Comparison of ENCODE assay signal across 1 cellular context in the genomic region with DNA sequence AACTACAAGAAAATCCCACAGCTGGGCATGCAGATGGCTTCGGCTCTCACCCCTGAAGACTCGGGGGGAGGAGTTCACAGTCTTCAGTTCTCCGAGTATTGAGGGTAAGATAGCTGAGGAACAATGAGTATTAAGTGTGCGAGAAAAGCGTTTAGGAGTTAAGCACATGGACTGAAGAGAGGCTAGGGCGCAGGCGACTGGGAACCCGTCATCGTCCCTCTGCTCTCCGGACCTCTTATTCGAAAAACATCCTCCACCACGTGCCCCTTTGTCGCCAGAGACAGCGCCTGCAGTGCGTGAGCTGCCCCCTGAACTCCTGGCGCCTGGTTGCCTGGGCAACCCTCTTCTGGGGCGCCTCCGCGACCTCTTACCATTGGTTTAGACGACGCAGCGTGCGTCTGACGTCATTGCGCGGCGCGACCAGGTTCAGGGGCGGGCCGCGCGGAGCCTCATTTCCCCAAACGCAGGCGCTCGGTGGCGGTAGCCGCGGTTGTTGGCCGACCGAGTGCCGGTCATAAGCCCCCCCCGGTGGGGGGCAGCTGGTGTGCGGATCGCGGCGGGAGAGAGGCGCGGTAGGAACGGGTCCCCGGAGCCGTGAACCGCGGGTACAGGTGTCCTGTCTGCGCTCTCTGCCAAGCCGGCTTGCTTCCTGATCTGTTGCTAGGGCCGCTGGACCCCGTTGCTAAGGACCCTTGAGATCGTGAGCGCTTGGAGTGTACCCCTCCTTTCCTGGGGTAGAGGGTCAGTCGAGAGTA.
TF ChIP-seq lines count a peak whose summit lies in the region.

Gene PACRGL (plus strand): TSS at position 452 of the 755 bp plus-strand sequence. CDS start 4,024 bp downstream, outside the sequence.

TF ChIP-seq in K562, 482 proteins besides CTCF, POLR2A, EP300 and RAD21 (continued from another document and continues in another):
- TF ChIP-seq ZEB2 (IDR thresholded peaks at IDR 0.05) (no peak), NR0B1 (IDR thresholded peaks at IDR 0.05; ENCODE audit: partially characterized antibody) (no peak), TGIF2 (CRISPR knock-in tag; IDR thresholded peaks at IDR 0.05) (no peak), CCAR2 (IDR thresholded peaks at IDR 0.05; ENCODE audit: low read depth, low read length) (no peak), TBP (optimal IDR thresholded peaks at IDR 0.05; ENCODE audit: low read depth, low read length) (peak; percentile 92), FOSL1 (tag; conservative IDR thresholded peaks at IDR 0.05) (no peak), CHCHD3 (CRISPR knock-in tag; IDR thresholded peaks at IDR 0.05) (no peak), CLOCK (CRISPR knock-in tag; IDR thresholded peaks at IDR 0.05; ENCODE audit: borderline replicate concordance) (no peak), POLR2AphosphoS2 (IDR thresholded peaks at IDR 0.05; ENCODE audit: low read length) (no peak), LCOR (CRISPR knock-in tag; IDR thresholded peaks at IDR 0.05) (no peak), ETV5 (CRISPR knock-in tag; IDR thresholded peaks at IDR 0.05; ENCODE audit: low read depth) (no peak), STAT5B (CRISPR knock-in tag; IDR thresholded peaks at IDR 0.05) (no peak), EP400 (IDR thresholded peaks at IDR 0.05) (peak; percentile 90), SRSF3 (IDR thresholded peaks at IDR 0.05; ENCODE audit: insufficient read depth, low read length) (no peak), RNF2 (IDR thresholded peaks at IDR 0.05) (0 out of 2 replicates have a peak, but pooled peaks have one; percentile 26), PRMT5 (CRISPR knock-in tag; IDR thresholded peaks at IDR 0.05) (no peak), AFF1 (IDR thresholded peaks at IDR 0.05; ENCODE audit: low read depth in 1 of 2, partially characterized antibody in 2 of 2) (no peak), NBN (IDR thresholded peaks at IDR 0.05; ENCODE audit: low read depth) (peak; percentile 69; the same call in 1 of the 2 replicates), CEBPB (tag; IDR thresholded peaks at IDR 0.05) (no peak), NR2C1 (IDR thresholded peaks at IDR 0.05) (peak; percentile 93), NR2C1 (tag; IDR thresholded peaks at IDR 0.05) (peak; percentile 91), HIVEP1 (CRISPR knock-in tag; IDR thresholded peaks at IDR 0.05) (no peak), PPARD (CRISPR knock-in tag; IDR thresholded peaks at IDR 0.05) (no peak), TCF3 (CRISPR knock-in tag; IDR thresholded peaks at IDR 0.05) (no peak), FOXK1 (CRISPR knock-in tag; IDR thresholded peaks at IDR 0.05; ENCODE audit: borderline replicate concordance) (no peak)
- TF ChIP-seq, protein P1, sequence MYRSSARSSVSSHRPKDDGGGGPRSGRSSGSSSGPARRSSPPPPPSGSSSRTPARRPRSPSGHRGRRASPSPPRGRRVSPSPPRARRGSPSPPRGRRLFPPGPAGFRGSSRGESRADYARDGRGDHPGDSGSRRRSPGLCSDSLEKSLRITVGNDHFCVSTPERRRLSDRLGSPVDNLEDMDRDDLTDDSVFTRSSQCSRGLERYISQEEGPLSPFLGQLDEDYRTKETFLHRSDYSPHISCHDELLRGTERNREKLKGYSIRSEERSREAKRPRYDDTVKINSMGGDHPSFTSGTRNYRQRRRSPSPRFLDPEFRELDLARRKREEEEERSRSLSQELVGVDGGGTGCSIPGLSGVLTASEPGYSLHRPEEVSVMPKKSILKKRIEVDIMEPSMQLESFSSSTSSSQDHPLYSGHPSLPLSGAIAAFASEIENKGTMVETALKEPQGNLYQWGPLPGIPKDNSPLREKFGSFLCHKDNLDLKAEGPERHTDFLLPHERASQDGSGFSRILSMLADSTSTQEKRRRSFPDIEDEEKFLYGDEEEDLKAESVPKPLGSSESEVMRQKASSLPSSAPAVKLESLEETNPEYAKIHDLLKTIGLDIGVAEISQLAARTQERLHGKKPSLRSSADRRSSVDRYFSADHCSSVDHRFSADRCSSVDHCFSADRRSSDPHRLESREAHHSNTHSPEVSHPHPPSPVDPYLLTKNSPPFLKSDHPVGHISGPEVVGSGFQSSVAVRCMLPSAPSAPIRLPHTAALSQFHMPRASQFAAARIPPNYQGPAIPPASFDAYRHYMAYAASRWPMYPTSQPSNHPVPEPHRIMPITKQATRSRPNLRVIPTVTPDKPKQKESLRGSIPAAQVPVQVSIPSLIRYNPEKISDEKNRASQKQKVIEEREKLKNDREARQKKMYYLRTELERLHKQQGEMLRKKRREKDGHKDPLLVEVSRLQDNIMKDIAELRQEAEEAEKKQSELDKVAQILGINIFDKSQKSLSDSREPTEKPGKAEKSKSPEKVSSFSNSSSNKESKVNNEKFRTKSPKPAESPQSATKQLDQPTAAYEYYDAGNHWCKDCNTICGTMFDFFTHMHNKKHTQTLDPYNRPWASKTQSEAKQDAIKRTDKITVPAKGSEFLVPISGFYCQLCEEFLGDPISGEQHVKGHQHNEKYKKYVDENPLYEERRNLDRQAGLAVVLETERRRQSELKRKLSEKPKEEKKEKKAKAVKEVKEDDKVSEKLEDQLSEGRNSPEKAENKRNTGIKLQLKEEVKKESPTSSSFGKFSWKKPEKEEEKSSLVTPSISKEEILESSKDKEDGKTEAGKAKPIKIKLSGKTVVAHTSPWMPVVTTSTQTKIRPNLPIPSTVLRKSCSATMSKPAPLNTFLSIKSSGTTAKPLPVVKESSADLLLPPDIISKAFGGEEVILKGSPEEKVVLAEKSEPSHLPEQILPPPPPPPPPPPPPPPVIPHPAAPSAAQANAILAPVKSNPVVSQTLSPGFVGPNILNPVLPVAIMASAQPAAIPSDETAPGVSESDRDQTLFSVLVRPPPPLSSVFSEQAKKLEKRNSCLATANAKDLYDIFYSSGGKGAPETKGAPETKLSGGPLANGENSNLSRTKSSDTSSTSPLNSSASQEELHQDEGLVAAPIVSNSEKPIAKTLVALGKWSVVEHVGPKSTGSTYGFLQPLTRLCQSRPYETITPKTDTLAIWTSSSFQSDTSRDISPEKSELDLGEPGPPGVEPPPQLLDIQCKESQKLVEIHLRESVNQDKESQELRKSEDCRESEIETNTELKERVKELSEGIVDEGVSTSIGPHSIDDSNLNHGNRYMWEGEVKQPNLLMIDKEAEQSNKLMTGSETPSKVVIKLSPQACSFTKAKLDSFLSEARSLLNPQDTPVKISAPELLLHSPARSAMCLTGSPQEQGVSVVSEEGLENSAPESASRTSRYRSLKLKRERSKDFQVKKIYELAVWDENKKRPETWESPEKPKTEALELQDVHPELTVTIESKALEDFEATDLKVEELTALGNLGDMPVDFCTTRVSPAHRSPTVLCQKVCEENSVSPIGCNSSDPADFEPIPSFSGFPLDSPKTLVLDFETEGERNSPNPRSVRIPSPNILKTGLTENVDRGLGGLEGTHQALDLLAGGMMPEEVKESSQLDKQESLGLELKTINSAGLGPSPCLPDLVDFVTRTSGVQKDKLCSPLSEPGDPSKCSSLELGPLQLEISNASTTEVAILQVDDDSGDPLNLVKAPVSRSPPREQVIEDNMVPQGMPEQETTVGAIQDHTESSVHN (IDR thresholded peaks at IDR 0.05; ENCODE audit: borderline replicate concordance in 1 of 2, low read depth in 1 of 2), result no peak
- TF ChIP-seq, protein P2, sequence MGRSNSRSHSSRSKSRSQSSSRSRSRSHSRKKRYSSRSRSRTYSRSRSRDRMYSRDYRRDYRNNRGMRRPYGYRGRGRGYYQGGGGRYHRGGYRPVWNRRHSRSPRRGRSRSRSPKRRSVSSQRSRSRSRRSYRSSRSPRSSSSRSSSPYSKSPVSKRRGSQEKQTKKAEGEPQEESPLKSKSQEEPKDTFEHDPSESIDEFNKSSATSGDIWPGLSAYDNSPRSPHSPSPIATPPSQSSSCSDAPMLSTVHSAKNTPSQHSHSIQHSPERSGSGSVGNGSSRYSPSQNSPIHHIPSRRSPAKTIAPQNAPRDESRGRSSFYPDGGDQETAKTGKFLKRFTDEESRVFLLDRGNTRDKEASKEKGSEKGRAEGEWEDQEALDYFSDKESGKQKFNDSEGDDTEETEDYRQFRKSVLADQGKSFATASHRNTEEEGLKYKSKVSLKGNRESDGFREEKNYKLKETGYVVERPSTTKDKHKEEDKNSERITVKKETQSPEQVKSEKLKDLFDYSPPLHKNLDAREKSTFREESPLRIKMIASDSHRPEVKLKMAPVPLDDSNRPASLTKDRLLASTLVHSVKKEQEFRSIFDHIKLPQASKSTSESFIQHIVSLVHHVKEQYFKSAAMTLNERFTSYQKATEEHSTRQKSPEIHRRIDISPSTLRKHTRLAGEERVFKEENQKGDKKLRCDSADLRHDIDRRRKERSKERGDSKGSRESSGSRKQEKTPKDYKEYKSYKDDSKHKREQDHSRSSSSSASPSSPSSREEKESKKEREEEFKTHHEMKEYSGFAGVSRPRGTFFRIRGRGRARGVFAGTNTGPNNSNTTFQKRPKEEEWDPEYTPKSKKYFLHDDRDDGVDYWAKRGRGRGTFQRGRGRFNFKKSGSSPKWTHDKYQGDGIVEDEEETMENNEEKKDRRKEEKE (IDR thresholded peaks at IDR 0.05; ENCODE audit: borderline replicate concordance in 1 of 2, control insufficient read depth in 1 of 2, low read depth in 2 of 2, low read length in 1 of 2), result no peak
- TF ChIP-seq, protein P3, sequence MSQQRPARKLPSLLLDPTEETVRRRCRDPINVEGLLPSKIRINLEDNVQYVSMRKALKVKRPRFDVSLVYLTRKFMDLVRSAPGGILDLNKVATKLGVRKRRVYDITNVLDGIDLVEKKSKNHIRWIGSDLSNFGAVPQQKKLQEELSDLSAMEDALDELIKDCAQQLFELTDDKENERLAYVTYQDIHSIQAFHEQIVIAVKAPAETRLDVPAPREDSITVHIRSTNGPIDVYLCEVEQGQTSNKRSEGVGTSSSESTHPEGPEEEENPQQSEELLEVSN (IDR thresholded peaks at IDR 0.05; ENCODE audit: borderline replicate concordance in 1 of 2, extremely low read depth in 1 of 2, insufficient read depth in 1 of 2, insufficient read length in 1 of 2, low read depth in 1 of 2, low read length in 1 of 2, poor library complexity in 1 of 2, severe bottlenecking in 1 of 2), result peak; percentile 89
- TF ChIP-seq, protein P4, sequence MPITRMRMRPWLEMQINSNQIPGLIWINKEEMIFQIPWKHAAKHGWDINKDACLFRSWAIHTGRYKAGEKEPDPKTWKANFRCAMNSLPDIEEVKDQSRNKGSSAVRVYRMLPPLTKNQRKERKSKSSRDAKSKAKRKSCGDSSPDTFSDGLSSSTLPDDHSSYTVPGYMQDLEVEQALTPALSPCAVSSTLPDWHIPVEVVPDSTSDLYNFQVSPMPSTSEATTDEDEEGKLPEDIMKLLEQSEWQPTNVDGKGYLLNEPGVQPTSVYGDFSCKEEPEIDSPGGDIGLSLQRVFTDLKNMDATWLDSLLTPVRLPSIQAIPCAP (CRISPR knock-in tag; IDR thresholded peaks at IDR 0.05; ENCODE audit: borderline replicate concordance), result no peak
- TF ChIP-seq, protein P5, sequence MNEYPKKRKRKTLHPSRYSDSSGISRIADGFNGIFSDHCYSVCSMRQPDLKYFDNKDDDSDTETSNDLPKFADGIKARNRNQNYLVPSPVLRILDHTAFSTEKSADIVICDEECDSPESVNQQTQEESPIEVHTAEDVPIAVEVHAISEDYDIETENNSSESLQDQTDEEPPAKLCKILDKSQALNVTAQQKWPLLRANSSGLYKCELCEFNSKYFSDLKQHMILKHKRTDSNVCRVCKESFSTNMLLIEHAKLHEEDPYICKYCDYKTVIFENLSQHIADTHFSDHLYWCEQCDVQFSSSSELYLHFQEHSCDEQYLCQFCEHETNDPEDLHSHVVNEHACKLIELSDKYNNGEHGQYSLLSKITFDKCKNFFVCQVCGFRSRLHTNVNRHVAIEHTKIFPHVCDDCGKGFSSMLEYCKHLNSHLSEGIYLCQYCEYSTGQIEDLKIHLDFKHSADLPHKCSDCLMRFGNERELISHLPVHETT (CRISPR knock-in tag; conservative IDR thresholded peaks at IDR 0.05 in 1 of 2, IDR thresholded peaks at IDR 0.05 in 1 of 2), result peak in 1 of 2 experiments; percentile 30; a peak in 1 of 4 replicates
